In genomic region chr15:92462771-92463170, GRCh38 we compare ENCODE assay signal across 31 cellular contexts.
"Had no signal": no experiment of that assay in that cellular context is flagged by ENCODE, and none has a peak within 500 bp of the region (broad histone marks: within the 10 kb centered on the region; RNA-seq: fewer than 3 reads in every experiment).

No MANE protein-coding gene starts in this region.

- H3K27me3 Mint-ChIP-seq: activated B cell treated with CpG ODN at 0.5 μM for 24 hours had no signal

- H3K36me3 Mint-ChIP-seq: activated CD4-positive, alpha-beta memory T cell treated with anti-CD3 and anti-CD28 coated beads for 36 hours; activated naive CD4-positive, alpha-beta T cell treated with anti-CD3 and anti-CD28 coated beads, Interleukin-2, amount 50 U/mL, for 72 hours had no signal

- H3K27ac ChIP-seq: adrenal gland, brain microvascular endothelial cell, Peyer's patch, RWPE1, VCaP had no signal

- H3K9me3 Mint-ChIP-seq: activated B cell treated with CpG ODN at 0.5 μM for 24 hours; activated CD4-positive, alpha-beta memory T cell treated with anti-CD3 and anti-CD28 coated beads for 36 hours; activated naive CD4-positive, alpha-beta T cell treated with anti-CD3 and anti-CD28 coated beads for 36 hours; activated naive CD4-positive, alpha-beta T cell treated with anti-CD3 and anti-CD28 coated beads, Interleukin-2, amount 50 U/mL, for 72 hours; activated T-cell treated with anti-CD3 and anti-CD28 coated beads, Interleukin-2, amount 50 U/mL, for 4 hours; activated T-helper 1 cell treated with anti-CD3 and anti-CD28 coated beads, Interleukin-12 subunit alpha, Interleukin-12 subunit beta, Interleukin-2, Interleukin-4 antibody, amounts not matched to agents 30 ng/mL and 10 ng/mL and 1 ng/mL, durations not matched to agents 14 hours and 24 hours and 36 hours had no signal

- H3K4me3 Mint-ChIP-seq: activated B cell treated with CpG ODN at 0.5 μM for 24 hours; activated CD4-positive, alpha-beta memory T cell treated with anti-CD3 and anti-CD28 coated beads for 36 hours; activated naive CD4-positive, alpha-beta T cell treated with anti-CD3 and anti-CD28 coated beads for 36 hours; activated T-cell treated with anti-CD3 and anti-CD28 coated beads, Interleukin-2, amount 50 U/mL, for 4 hours; activated T-helper 1 cell treated with anti-CD3 and anti-CD28 coated beads, Interleukin-12 subunit alpha, Interleukin-12 subunit beta, Interleukin-2, Interleukin-4 antibody, amounts not matched to agents 30 ng/mL and 10 ng/mL and 1 ng/mL, durations not matched to agents 14 hours and 24 hours and 36 hours had no signal

- DNase-seq: activated B cell treated with CpG ODN at 0.5 μM for 24 hours; activated CD4-positive, alpha-beta memory T cell treated with anti-CD3 and anti-CD28 coated beads for 36 hours; activated CD4-positive, alpha-beta T cell treated with anti-CD3 and anti-CD28 coated beads for 4 hours; activated CD4-positive, alpha-beta T cell treated with anti-CD3 and anti-CD28 coated beads, Interleukin-2, amount 50 U/mL, for 1 hour; activated CD4-positive, CD25-positive, alpha-beta regulatory T cell treated with anti-CD3 and anti-CD28 coated beads, Interleukin-2, amount 50 U/mL, for 72 hours; activated CD8-positive, alpha-beta memory T cell treated with anti-CD3 and anti-CD28 coated beads, Interleukin-2, amount 50 U/mL, for 4 hours; activated gamma-delta T cell treated with Interleukin-2 at 50 U/mL for 16 hours; activated naive CD4-positive, alpha-beta T cell treated with anti-CD3 and anti-CD28 coated beads for 36 hours; activated T-cell treated with anti-CD3 and anti-CD28 coated beads for 4 hours; activated T-cell treated with anti-CD3 and anti-CD28 coated beads, Interleukin-2, amount 50 U/mL, for 4 hours; brain microvascular endothelial cell; central memory CD4-positive, alpha-beta T cell; NCI-H1105; NCI-H1417 treated with DMSO at 0.1 percent for 48 hours; NCI-H1694; NCI-H1930; NCI-H2081 treated with DMSO at 0.1 percent for 48 hours; NCI-H345; NCI-H524 treated with DMSO at 0.1 percent for 48 hours; PC-3; Peyer's patch; SIG-M5; SW 1271; T-helper 1 cell; T-helper 2 cell; T-helper 9 cell had no signal

- H3K9me3 ChIP-seq: adrenal gland, Peyer's patch had no signal

- H3K27ac Mint-ChIP-seq: activated B cell treated with CpG ODN at 0.5 μM for 24 hours; activated CD4-positive, alpha-beta memory T cell treated with anti-CD3 and anti-CD28 coated beads for 36 hours; activated naive CD4-positive, alpha-beta T cell treated with anti-CD3 and anti-CD28 coated beads for 36 hours; activated naive CD4-positive, alpha-beta T cell treated with anti-CD3 and anti-CD28 coated beads, Interleukin-2, amount 50 U/mL, for 72 hours; activated T-helper 1 cell treated with anti-CD3 and anti-CD28 coated beads, Interleukin-12 subunit alpha, Interleukin-12 subunit beta, Interleukin-2, Interleukin-4 antibody, amounts not matched to agents 30 ng/mL and 10 ng/mL and 1 ng/mL, durations not matched to agents 14 hours and 24 hours and 36 hours had no signal

- H3K4me1 Mint-ChIP-seq: activated B cell treated with CpG ODN at 0.5 μM for 24 hours had no signal

- H3K4me3 ChIP-seq: adrenal gland, Peyer's patch had no signal

- H3K27me3 ChIP-seq: adrenal gland, brain microvascular endothelial cell, Peyer's patch had no signal

- H3K4me1 ChIP-seq: adrenal gland, Peyer's patch had no signal

- H3K36me3 ChIP-seq: adrenal gland, brain microvascular endothelial cell, Peyer's patch had no signal
